9 cellular contexts compared by ENCODE assay signal in the genomic region with DNA sequence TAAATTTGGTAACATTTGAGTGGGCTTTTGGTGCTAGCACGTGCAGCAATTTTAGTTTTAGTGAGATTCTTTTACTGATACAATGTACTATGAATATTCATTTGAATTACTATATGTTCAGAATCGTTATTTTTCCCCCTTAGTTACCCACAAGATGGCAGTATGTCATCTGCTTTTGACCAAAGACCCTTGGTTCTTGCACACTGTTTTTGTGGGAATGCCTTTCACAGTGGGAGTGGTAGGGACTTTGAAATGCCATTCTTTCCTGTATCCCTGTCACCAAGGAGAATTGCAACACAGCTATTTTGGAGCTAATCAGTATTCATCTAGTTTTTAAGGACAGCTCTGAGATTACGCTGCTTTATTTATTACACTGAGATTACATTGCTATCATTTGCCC. TPM values are rescaled to one million over a fixed set of nuclear protein-coding genes. Genes with fewer than 3 reads are reported as not detected.
A peak's percentile ranks its signal among the peaks of the same experiment; 100 is the strongest.
DNase-seq lines count a peak whose midpoint lies in the region; ATAC-seq and TF ChIP-seq lines count a peak whose summit lies in the region.
"Had no signal": no experiment of that assay in that cellular context is flagged by ENCODE, and none has a peak within 500 bp of the region (broad histone marks: within the 10 kb centered on the region; RNA-seq: fewer than 3 reads in every experiment).

No MANE protein-coding gene starts in this region.

- in situ Hi-C loops in ACHN (cut with HindIII; ENCODE audit: low pct_ligation_motif_present, low pct_unique_long_range_greater_than_20kb, low sequenced_read_pairs) (no loop called here), Panc1 (cut with HindIII; ENCODE audit: low pct_unique_long_range_greater_than_20kb, low sequenced_read_pairs) (no loop called here)

- intact Hi-C loops in Panc1 (cut with micrococcal nuclease; ENCODE audit: unreplicated experiment): no loop called here
- intact Hi-C loops in left colon (cut with DNase I, micrococcal nuclease): no loop called here
- intact Hi-C loops in spleen (cut with DNase I; ENCODE audit: low total_unique reads): no loop called here

- H3K4me3 ChIP-seq in H7 (ENCODE audit: insufficient read depth, low read depth, low read length): no peak overlapping the region
- no peak overlapping the region for H3K4me3 ChIP-seq in Panc1 (ENCODE audit: low read depth in 2 of 2, low read length in 2 of 2)
- no peak overlapping the region for H3K4me3 ChIP-seq in spleen

- POLR2A ChIA-PET in Panc1 (lab: Charles Lee): no interaction called here

- H3K36me3 ChIP-seq in H7 (replicated peaks; ENCODE audit: control insufficient read depth, insufficient read depth, low read length) (peaks cover 20% of the 10 kb centered on the region), Panc1 (ENCODE audit: control insufficient read depth, insufficient read depth, low read length) (peaks cover 49% of the 10 kb centered on the region), spleen (peaks cover 6 to 100% (median 76%) of the 10 kb centered on the region in 6 donors)

- no peaks in the 10 kb centered on the region for H3K27me3 ChIP-seq in H7 (ENCODE audit: control insufficient read depth, insufficient read depth, low read length)
- no peaks in the 10 kb centered on the region for H3K27me3 ChIP-seq in Panc1 (ENCODE audit: control insufficient read depth, insufficient read depth, low read length)
- no peaks in the 10 kb centered on the region for H3K27me3 ChIP-seq in foreskin keratinocyte
- no peaks in the 10 kb centered on the region for H3K27me3 ChIP-seq in spleen (replicated peaks in 1 of 7)

- H3K4me1 ChIP-seq in Panc1 (ENCODE audit: control insufficient read depth, insufficient read depth, low read length) (no peaks in the 10 kb centered on the region), foreskin keratinocyte (no peaks in the 10 kb centered on the region), spleen (peaks cover 0 to 11% (median 3%) of the 10 kb centered on the region in 6 donors)

- CTCF ChIA-PET in Panc1 (lab: Charles Lee): no interaction called here

- no TSS peak for BruUV-seq in Panc1 (replicated peaks; lab: Mats Ljungman, UMichigan)

- DNase-seq in ACHN (peak; percentile 12), H7 (peak; percentile 46), Panc1 (ENCODE audit: low read depth, low spot score) (no peak), foreskin keratinocyte (no peak), left colon (no peak), spleen (no peak)
- DNase-seq in activated CD4-positive, alpha-beta T cell treated with anti-CD3 and anti-CD28 coated beads for 48 hours: no peak

- no peak for TF ChIP-seq POLR2A in spleen (IDR thresholded peaks at IDR 0.05)

- H3K27ac ChIP-seq in Panc1 (ENCODE audit: low read length): no peak overlapping the region
- no peak overlapping the region for H3K27ac ChIP-seq in foreskin keratinocyte
- H3K27ac ChIP-seq in spleen: no peak overlapping the region

- peak; percentile 55; the same call in 1 of the 2 replicates for TF ChIP-seq CTCF in Panc1 (IDR thresholded peaks at IDR 0.05)
- peak; percentile 59 for TF ChIP-seq CTCF in foreskin keratinocyte (conservative IDR thresholded peaks at IDR 0.05)
- TF ChIP-seq CTCF in spleen (IDR thresholded peaks at IDR 0.05 in 8 of 11, conservative IDR thresholded peaks at IDR 0.05 in 3 of 11): no peak

- no peak for ATAC-seq in Panc1
- no peak for ATAC-seq in foreskin keratinocyte
- ATAC-seq in left colon: no peak
- ATAC-seq in GM21360 (IDR thresholded peaks at IDR 0.05; ENCODE audit: unreplicated experiment): no peak
- ATAC-seq: sciatic nerve had no signal

- WGBS in spleen, 5 donors: 59 to 67% (median 62%) methylated on average over 3 of the region's 3 CpGs

- H3K9me3 ChIP-seq in Panc1 (ENCODE audit: control insufficient read depth, insufficient read depth, low read depth, low read length): no peaks in the 10 kb centered on the region
- no peaks in the 10 kb centered on the region for H3K9me3 ChIP-seq in spleen

RNA-seq across cellular contexts. Expression of a gene that starts 40.6 kb away (rescaled TPM):
- 28.7 and 30.4 TPM in 2 replicates for total RNA-seq in H7 (2014; rRNA removed; shearing (Covaris generic))
- total RNA-seq in Panc1 (2021; ENCODE audit: unreplicated experiment) (132 TPM), foreskin keratinocyte (33.4 and 35.8 TPM in 2 replicates), left colon (10 to 100 TPM; 52.2 to 67.2 TPM), spleen (10 to 100 TPM; 26.0 to 59.9 (median 56.3) TPM)
- polyA plus RNA-seq in Panc1 (2012; ENCODE audit: insufficient read length): 102 TPM
- polyA plus RNA-seq in foreskin keratinocyte (11.0 and 11.8 TPM in 2 replicates), spleen (1 to 10 TPM; 6.8 to 9.7 (median 8.1) TPM)

Comparison
In these comparisons a context has a peak if more than half of its experiments do, and no peak if none do; other contexts are left out.
1. DNase-seq: peak in ACHN (single experiment) and H7 (single experiment); none in Panc1 (single experiment), foreskin keratinocyte (0 of 2), left colon (0 of 2), spleen (single experiment) and activated CD4-positive, alpha-beta T cell treated with anti-CD3 and anti-CD28 coated beads for 48 hours (single experiment).
2. CTCF ChIP-seq: peak in Panc1 (single experiment) and foreskin keratinocyte (single experiment); none in spleen (0 of 11).